In the genomic region with DNA sequence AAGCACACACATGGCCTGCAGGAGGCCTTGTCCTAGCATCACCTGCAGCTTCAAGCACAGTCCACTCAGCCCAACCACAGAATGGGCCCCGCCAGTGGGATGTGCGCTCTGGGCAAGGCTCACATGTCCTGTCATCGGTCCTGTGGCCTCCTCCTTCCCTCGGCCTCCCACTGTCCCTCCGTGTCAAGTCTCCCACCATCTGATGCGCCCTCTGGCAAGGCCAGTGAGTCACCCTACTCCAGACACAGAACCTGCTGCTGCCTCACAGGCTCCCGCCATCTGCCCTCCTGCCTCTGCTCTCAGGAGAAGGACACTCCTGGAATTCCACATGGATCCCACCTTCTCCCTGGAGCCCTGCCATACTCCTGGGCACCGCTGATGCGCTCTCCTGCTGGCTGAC, we compare ENCODE assay signal across 21 cellular contexts. TPM values are rescaled to one million over a fixed set of nuclear protein-coding genes. Genes with fewer than 3 reads are reported as not detected.
DNase-seq lines count a peak whose midpoint lies in the region; ATAC-seq and TF ChIP-seq lines count a peak whose summit lies in the region.
"Had no signal": no experiment of that assay in that cellular context is flagged by ENCODE, and none has a peak within 500 bp of the region (broad histone marks: within the 10 kb centered on the region; RNA-seq: fewer than 3 reads in every experiment).

No MANE protein-coding gene starts in this region.

- H4K8ac ChIP-seq in neuronal stem cell (ENCODE audit: low read depth, low read length) = no peak overlapping the region

- H3K27me3 ChIP-seq in mammary epithelial cell (ENCODE audit: insufficient read depth, low read length) = no peaks in the 10 kb centered on the region
- peaks cover 0 to 38% (median 0%) of the 10 kb centered on the region in 3 experiments for H3K27me3 ChIP-seq in neuronal stem cell (ENCODE audit: control insufficient read depth in 3 of 3, insufficient read depth in 3 of 3, low read depth in 1 of 3, low read length in 3 of 3)
- no peaks in the 10 kb centered on the region for H3K27me3 ChIP-seq in body of pancreas
- H3K27me3 ChIP-seq: vagina had no signal

- H2BK15ac ChIP-seq in neuronal stem cell (ENCODE audit: low read length) = no peak overlapping the region

- H3K9me3 ChIP-seq in mammary epithelial cell (replicated peaks; ENCODE audit: insufficient read depth, low read length) (no peaks in the 10 kb centered on the region), neuronal stem cell (replicated peaks in 1 of 2; ENCODE audit: control insufficient read depth in 2 of 2, insufficient read depth in 1 of 2, low read depth in 1 of 2, low read length in 2 of 2) (no peaks in the 10 kb centered on the region), body of pancreas (no peaks in the 10 kb centered on the region)
- H3K9me3 ChIP-seq: vagina had no signal

- H3K36me3 ChIP-seq in mammary epithelial cell (ENCODE audit: insufficient read depth, low read length) (no peaks in the 10 kb centered on the region), neuronal stem cell (replicated peaks in 1 of 2; ENCODE audit: control insufficient read depth in 2 of 2, insufficient read depth in 2 of 2, low read length in 2 of 2) (no peaks in the 10 kb centered on the region), body of pancreas (replicated peaks in 1 of 2; ENCODE audit: insufficient read depth in 1 of 2, low read depth in 2 of 2) (no peaks in the 10 kb centered on the region)
- H3K36me3 ChIP-seq: vagina had no signal

- no peak overlapping the region for H2BK5ac ChIP-seq in neuronal stem cell (ENCODE audit: low read length)

- no peak overlapping the region for H3K18ac ChIP-seq in neuronal stem cell (ENCODE audit: low read length)

- no peak overlapping the region for H3K23ac ChIP-seq in neuronal stem cell (ENCODE audit: low read depth, low read length, poor library complexity)

- peak; percentile 42 for DNase-seq in EH (ENCODE audit: low read depth)
- peak; percentile 84 for DNase-seq in M059J (ENCODE audit: low read depth)
- DNase-seq in mammary epithelial cell = peak; percentile 30
- DNase-seq in neuronal stem cell (ENCODE audit: low spot score) = no peak
- DNase-seq in NCI-H146 treated with DMSO at 0.1 percent for 48 hours (lab: John Stamatoyannopoulos, UW; ENCODE audit: unreplicated experiment) = no peak
- DNase-seq in body of pancreas = no peak
- DNase-seq: activated CD8-positive, alpha-beta memory T cell treated with anti-CD3 and anti-CD28 coated beads for 24 hours; activated naive CD4-positive, alpha-beta T cell treated with anti-CD3 and anti-CD28 coated beads, Interleukin-2, amount 50 U/mL, for 16 hours; activated T-cell treated with anti-CD3 and anti-CD28 coated beads, Interleukin-2, amount 50 U/mL, for 48 hours; aorta; CD4-positive, alpha-beta T cell; effector memory CD4-positive, alpha-beta T cell; IMR-90; NCI-H1417; NCI-H69; Right ventricle myocardium superior; stimulated activated naive B cell treated with anti-CD40 and anti-IgM and Interleukin-4, amounts not matched to agents 10 μg/mL and 1 μg/mL and 100 μg/mL, for 72 hours had no signal

- H3K27ac ChIP-seq in mammary epithelial cell (ENCODE audit: insufficient read depth, low read depth, low read length) = no peak overlapping the region
- no peak overlapping the region for H3K27ac ChIP-seq in neuronal stem cell (replicated peaks; ENCODE audit: low read length)
- H3K27ac ChIP-seq in body of pancreas = no peak overlapping the region
- H3K27ac ChIP-seq: vagina had no signal

- H3K4me1 ChIP-seq in mammary epithelial cell (ENCODE audit: insufficient read depth, low read length) = peaks cover 13% of the 10 kb centered on the region
- peaks cover 0 to 2% of the 10 kb centered on the region in 2 donors for H3K4me1 ChIP-seq in neuronal stem cell (ENCODE audit: control insufficient read depth in 2 of 2, insufficient read depth in 1 of 2, low read depth in 1 of 2, low read length in 2 of 2)
- no peaks in the 10 kb centered on the region for H3K4me1 ChIP-seq in body of pancreas

- 72% methylated on average over 6 of the region's 9 CpGs for WGBS in mammary epithelial cell (ENCODE audit: low coverage, missing lambda C conversion rate)
- WGBS in neuronal stem cell (ENCODE audit: extremely low coverage in 2 of 2, insufficient read length in 2 of 2, insufficient replicate concordance in 1 of 2), 2 donors = no CpG with 5 or more reads among the region's 9 CpGs
- 87 to 89% methylated on average over 9 of the region's 9 CpGs for WGBS in body of pancreas, 2 donors

- H3K9ac ChIP-seq in mammary epithelial cell (ENCODE audit: insufficient read depth, low read length) (no peak overlapping the region), neuronal stem cell (ENCODE audit: low read depth, low read length, poor library complexity) (no peak overlapping the region)

- TF ChIP-seq POLR2A in body of pancreas (IDR thresholded peaks at IDR 0.05) = no peak

- no peak overlapping the region for H2BK12ac ChIP-seq in neuronal stem cell (ENCODE audit: low read length)

- dilution Hi-C loops in mammary epithelial cell (cut with HindIII; ENCODE audit: low sequenced_read_pairs) = loop anchor here (5.0 kb wide), 2 partner anchors 48 to 72 kb away; no protein-coding TSS in a partner anchor

- TF ChIP-seq CTCF in mammary epithelial cell (conservative IDR thresholded peaks at IDR 0.05 in 1 of 2, IDR thresholded peaks at IDR 0.05 in 1 of 2; ENCODE audit: extremely low read depth in 1 of 2, insufficient read depth in 1 of 2, low read depth in 1 of 2, low read length in 2 of 2) (no peak), body of pancreas (IDR thresholded peaks at IDR 0.05) (no peak)

- no peak overlapping the region for H2BK120ac ChIP-seq in neuronal stem cell (ENCODE audit: low read depth, low read length)

- CTCF ChIA-PET in mammary epithelial cell (lab: Charles Lee; ENCODE audit: low non-redundant PET) = no interaction called here

- in situ Hi-C loops in mammary epithelial cell (cut with MboI; ENCODE audit: low sequenced_read_pairs in 2 of 2) = loop anchor here in 1 of 2 donors (25.0 kb wide), 1 partner anchor 277 kb away; no protein-coding TSS in a partner anchor

- H3K4me2 ChIP-seq in mammary epithelial cell (ENCODE audit: insufficient read depth, low read depth, low read length) (no peak overlapping the region), neuronal stem cell (ENCODE audit: insufficient read depth, low read length, poor library complexity, severe bottlenecking) (no peak overlapping the region)
- H3K4me2 ChIP-seq: GM23338 had no signal

- H2AFZ ChIP-seq in mammary epithelial cell (ENCODE audit: low read depth, low read length) (no peak overlapping the region), neuronal stem cell (ENCODE audit: low read length) (no peak overlapping the region)
- H2AFZ ChIP-seq: GM23338 had no signal

- no TSS peak for BruUV-seq in mammary epithelial cell (replicated peaks; lab: Mats Ljungman, UMichigan)

- H3K14ac ChIP-seq in neuronal stem cell (ENCODE audit: low read length) = no peak overlapping the region

- intact Hi-C loops in mammary epithelial cell (cut with micrococcal nuclease) = no loop called here
- intact Hi-C loops in body of pancreas (cut with DNase I) = loop anchor here (10.0 kb wide), 1 partner anchor 185 kb away; a partner anchor contains a TSS

- no peak overlapping the region for H3K4me3 ChIP-seq in mammary epithelial cell (replicated peaks in 1 of 3; ENCODE audit: insufficient read depth in 1 of 3, low read depth in 2 of 3, low read length in 3 of 3)
- no peak overlapping the region for H3K4me3 ChIP-seq in neuronal stem cell (ENCODE audit: low read length in 2 of 2)
- no peak overlapping the region for H3K4me3 ChIP-seq in body of pancreas
- H3K4me3 ChIP-seq: GM12878, GM23338, vagina had no signal

- no peaks in the 10 kb centered on the region for H3K79me2 ChIP-seq in mammary epithelial cell (ENCODE audit: insufficient read depth, low read length)

- H3K4ac ChIP-seq in neuronal stem cell (ENCODE audit: low read length) = no peak overlapping the region

- no peak overlapping the region for H4K91ac ChIP-seq in neuronal stem cell (ENCODE audit: low read depth, low read length, poor library complexity)

- ATAC-seq in GM19035 (IDR thresholded peaks at IDR 0.05; ENCODE audit: unreplicated experiment) = no peak
- ATAC-seq in body of pancreas = no peak
- ATAC-seq: GM12878; GM23338; stimulated activated naive B cell treated with anti-CD40 and anti-IgM and Interleukin-4, amounts not matched to agents 10 μg/mL and 1 μg/mL and 100 μg/mL, for 72 hours had no signal

- H3K79me1 ChIP-seq in neuronal stem cell (ENCODE audit: low read depth, low read length) = peaks cover 1% of the 10 kb centered on the region

- peak overlapping the region; percentile 20 for H2AK5ac ChIP-seq in neuronal stem cell (ENCODE audit: low read depth, low read length)

- no peaks in the 10 kb centered on the region for H4K20me1 ChIP-seq in mammary epithelial cell (ENCODE audit: insufficient read depth, low read length)

RNA-seq across cellular contexts. Expression of a gene that starts 14.2 kb away (rescaled TPM):
- 9.2 and 13.7 TPM in 2 replicates for total RNA-seq in M059J (2014; rRNA removed; shearing (Covaris generic))
- total RNA-seq in mammary epithelial cell = 1 to 10 TPM; 4.8 to 7.4 TPM
- 4.8 TPM for polyA plus RNA-seq in mammary epithelial cell
- polyA minus RNA-seq in mammary epithelial cell = 14.3 TPM
- 5.4 TPM for polyA plus RNA-seq in neuronal stem cell (2013, experiment 1 of 2)
- polyA plus RNA-seq in neuronal stem cell (2013, experiment 2 of 2) = 6.0 TPM
- 1 to 10 TPM; 4.6 to 7.0 TPM for total RNA-seq in body of pancreas

Comparison
In these comparisons a context has a peak if more than half of its experiments do, and no peak if none do; other contexts are left out.
1. DNase-seq: peak in EH (single experiment), M059J (single experiment) and mammary epithelial cell (single experiment); none in neuronal stem cell (single experiment), NCI-H146 treated with DMSO at 0.1 percent for 48 hours (single experiment) and body of pancreas (0 of 4).